Comparison of ENCODE assay signal across 22 cellular contexts in the genomic region with DNA sequence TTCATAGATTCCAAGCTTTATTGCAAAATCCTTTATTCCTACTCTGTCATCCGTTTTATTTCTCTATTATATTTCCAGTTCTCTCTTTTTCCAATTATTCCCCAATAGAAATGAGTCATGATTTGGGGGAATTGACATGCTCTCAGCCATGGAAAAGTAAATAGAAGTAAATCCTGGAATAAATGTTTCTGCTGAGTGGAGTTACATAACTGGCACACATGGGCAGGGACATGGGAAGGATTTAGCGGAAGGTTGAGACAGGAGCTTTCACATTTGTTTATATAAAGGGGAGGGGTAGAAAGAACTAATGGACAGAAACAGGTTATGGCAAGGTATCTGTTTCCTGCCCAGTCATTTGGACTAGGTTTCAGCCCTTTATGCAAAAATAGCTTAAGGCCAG.
A peak's percentile ranks its signal among the peaks of the same experiment; 100 is the strongest.
DNase-seq lines count a peak whose midpoint lies in the region; ATAC-seq and TF ChIP-seq lines count a peak whose summit lies in the region.
"Had no signal": no experiment of that assay in that cellular context is flagged by ENCODE, and none has a peak within 500 bp of the region (broad histone marks: within the 10 kb centered on the region; RNA-seq: fewer than 3 reads in every experiment).

No MANE protein-coding gene starts in this region.

- intact Hi-C loops in left lung (cut with DNase I) = no loop called here

- no peaks in the 10 kb centered on the region for H3K27me3 ChIP-seq in left lung
- H3K27me3 ChIP-seq: heart right ventricle had no signal

- no peaks in the 10 kb centered on the region for H3K36me3 ChIP-seq in left lung
- H3K36me3 ChIP-seq: heart right ventricle, WERI-Rb-1 had no signal

- H3K9me3 ChIP-seq in left lung = no peaks in the 10 kb centered on the region
- H3K9me3 ChIP-seq: heart right ventricle had no signal

- H3K27me3 Mint-ChIP-seq in immature natural killer cell (ENCODE audit: low read depth in 3 of 3) = no peaks in the 10 kb centered on the region
- no peaks in the 10 kb centered on the region for H3K27me3 Mint-ChIP-seq in activated T-cell treated with anti-CD3 and anti-CD28 coated beads, Interleukin-2, amount 50 U/mL, for 72 hours (ENCODE audit: low read depth)
- H3K27me3 Mint-ChIP-seq: activated CD4-positive, alpha-beta T cell treated with anti-CD3 and anti-CD28 coated beads, Interleukin-2, amount 10 ng/mL, durations not matched to agents 7 days and 5 days; activated CD8-positive, alpha-beta memory T cell treated with anti-CD3 and anti-CD28 coated beads, Interleukin-2, amount 10 ng/mL, durations not matched to agents 7 days and 5 days; progenitor cell of endocrine pancreas had no signal

- ATAC-seq in left lung = peak; percentile 69
- no peak for ATAC-seq in activated T-cell treated with anti-CD3 and anti-CD28 coated beads, Interleukin-2, amount 50 U/mL, for 72 hours (replicated peaks in 1 of 2)
- ATAC-seq: activated CD8-positive, alpha-beta memory T cell treated with anti-CD3 and anti-CD28 coated beads, Interleukin-2, amount 10 ng/mL, durations not matched to agents 7 days and 5 days; heart right ventricle; SK-N-SH treated with all-trans-retinoic acid at 6 μM for 48 hours had no signal

- no peaks in the 10 kb centered on the region for H3K4me1 ChIP-seq in left lung
- H3K4me1 ChIP-seq: heart right ventricle had no signal

- no peak for TF ChIP-seq CTCF in left lung (IDR thresholded peaks at IDR 0.05)

- peak; percentile 85 for DNase-seq in DMS53 (lab: John Stamatoyannopoulos, UW)
- peak; percentile 23 for DNase-seq in NCI-H1436 (lab: John Stamatoyannopoulos, UW)
- DNase-seq in NCI-H748 (lab: John Stamatoyannopoulos, UW; ENCODE audit: unreplicated experiment) = peak; percentile 82
- DNase-seq in left lung = no peak
- DNase-seq in immature natural killer cell = no peak
- no peak for DNase-seq in nucleus accumbens (lab: John Stamatoyannopoulos, UW)
- no peak for DNase-seq in activated T-cell treated with anti-CD3 and anti-CD28 coated beads, Interleukin-2, amount 50 U/mL, for 72 hours
- DNase-seq in NCI-H82 treated with DMSO at 0.1 percent for 48 hours (lab: John Stamatoyannopoulos, UW; ENCODE audit: unreplicated experiment) = no peak
- DNase-seq: activated CD4-positive, alpha-beta T cell treated with anti-CD3 and anti-CD28 coated beads, Interleukin-2, amount 10 ng/mL, durations not matched to agents 7 days and 5 days; activated CD8-positive, alpha-beta memory T cell treated with anti-CD3 and anti-CD28 coated beads, Interleukin-2, amount 10 ng/mL, durations not matched to agents 7 days and 5 days; anterior cingulate cortex; foreskin fibroblast; GF-D8; H9; heart right ventricle; NCI-H2029 treated with DMSO at 0.1 percent for 48 hours; WERI-Rb-1 had no signal

- H3K27ac ChIP-seq in left lung = no peak overlapping the region
- H3K27ac ChIP-seq: heart right ventricle, WERI-Rb-1 had no signal

- no peak overlapping the region for H3K27ac Mint-ChIP-seq in immature natural killer cell
- H3K27ac Mint-ChIP-seq in activated T-cell treated with anti-CD3 and anti-CD28 coated beads, Interleukin-2, amount 50 U/mL, for 72 hours = no peak overlapping the region
- H3K27ac Mint-ChIP-seq: activated CD4-positive, alpha-beta T cell treated with anti-CD3 and anti-CD28 coated beads, Interleukin-2, amount 10 ng/mL, durations not matched to agents 7 days and 5 days; activated CD8-positive, alpha-beta memory T cell treated with anti-CD3 and anti-CD28 coated beads, Interleukin-2, amount 10 ng/mL, durations not matched to agents 7 days and 5 days; activated naive CD4-positive, alpha-beta T cell treated with anti-CD3 and anti-CD28 coated beads, Interleukin-2, amount 50 U/mL, for 24 hours; H9; progenitor cell of endocrine pancreas; T-helper 2 cell treated with Interferon-gamma antibody and Interleukin-4, amounts not matched to agents 5 μg/mL and 100 μg/mL, for 36 hours had no signal

- H3K36me3 Mint-ChIP-seq in immature natural killer cell = no peaks in the 10 kb centered on the region
- no peaks in the 10 kb centered on the region for H3K36me3 Mint-ChIP-seq in activated T-cell treated with anti-CD3 and anti-CD28 coated beads, Interleukin-2, amount 50 U/mL, for 72 hours (ENCODE audit: insufficient read depth in 2 of 2)
- H3K36me3 Mint-ChIP-seq: activated CD8-positive, alpha-beta memory T cell treated with anti-CD3 and anti-CD28 coated beads, Interleukin-2, amount 10 ng/mL, durations not matched to agents 7 days and 5 days; activated naive CD4-positive, alpha-beta T cell treated with anti-CD3 and anti-CD28 coated beads, Interleukin-2, amount 50 U/mL, for 24 hours had no signal

- H3K4me3 ChIP-seq in left lung = no peak overlapping the region
- H3K4me3 ChIP-seq: heart right ventricle had no signal

- peaks cover 0 to 34% (median 15%) of the 10 kb centered on the region in 6 donors for H3K9me3 Mint-ChIP-seq in immature natural killer cell
- H3K9me3 Mint-ChIP-seq in activated T-cell treated with anti-CD3 and anti-CD28 coated beads, Interleukin-2, amount 50 U/mL, for 72 hours = peaks cover 2 to 9% of the 10 kb centered on the region in 2 donors
- H3K9me3 Mint-ChIP-seq: H9; T-helper 2 cell treated with Interferon-gamma antibody and Interleukin-4, amounts not matched to agents 5 μg/mL and 100 μg/mL, for 36 hours had no signal

- H3K4me3 Mint-ChIP-seq in immature natural killer cell = no peak overlapping the region
- H3K4me3 Mint-ChIP-seq in activated T-cell treated with anti-CD3 and anti-CD28 coated beads, Interleukin-2, amount 50 U/mL, for 72 hours = no peak overlapping the region
- H3K4me3 Mint-ChIP-seq: activated CD4-positive, alpha-beta T cell treated with anti-CD3 and anti-CD28 coated beads, Interleukin-2, amount 10 ng/mL, durations not matched to agents 7 days and 5 days; activated CD8-positive, alpha-beta memory T cell treated with anti-CD3 and anti-CD28 coated beads, Interleukin-2, amount 10 ng/mL, durations not matched to agents 7 days and 5 days; activated naive CD4-positive, alpha-beta T cell treated with anti-CD3 and anti-CD28 coated beads, Interleukin-2, amount 50 U/mL, for 24 hours; H9; neural crest cell; T-helper 2 cell treated with Interferon-gamma antibody and Interleukin-4, amounts not matched to agents 5 μg/mL and 100 μg/mL, for 36 hours had no signal

- no peaks in the 10 kb centered on the region for H3K4me1 Mint-ChIP-seq in immature natural killer cell
- H3K4me1 Mint-ChIP-seq in activated T-cell treated with anti-CD3 and anti-CD28 coated beads, Interleukin-2, amount 50 U/mL, for 72 hours (ENCODE audit: low read depth) = no peaks in the 10 kb centered on the region
- H3K4me1 Mint-ChIP-seq: activated CD4-positive, alpha-beta T cell treated with anti-CD3 and anti-CD28 coated beads, Interleukin-2, amount 10 ng/mL, durations not matched to agents 7 days and 5 days; activated CD8-positive, alpha-beta memory T cell treated with anti-CD3 and anti-CD28 coated beads, Interleukin-2, amount 10 ng/mL, durations not matched to agents 7 days and 5 days; activated naive CD4-positive, alpha-beta T cell treated with anti-CD3 and anti-CD28 coated beads, Interleukin-2, amount 50 U/mL, for 24 hours; neural crest cell had no signal

Comparison
In these comparisons a context has a peak if more than half of its experiments do, and no peak if none do; other contexts are left out.
1. DNase-seq: peak in DMS53 (single experiment), NCI-H1436 (single experiment) and NCI-H748 (single experiment); none in left lung (0 of 2), immature natural killer cell (0 of 3), nucleus accumbens (0 of 56), activated T-cell treated with anti-CD3 and anti-CD28 coated beads, Interleukin-2, amount 50 U/mL, for 72 hours (0 of 2) and NCI-H82 treated with DMSO at 0.1 percent for 48 hours (single experiment).